17 cellular contexts compared by ENCODE assay signal in the genomic region with DNA sequence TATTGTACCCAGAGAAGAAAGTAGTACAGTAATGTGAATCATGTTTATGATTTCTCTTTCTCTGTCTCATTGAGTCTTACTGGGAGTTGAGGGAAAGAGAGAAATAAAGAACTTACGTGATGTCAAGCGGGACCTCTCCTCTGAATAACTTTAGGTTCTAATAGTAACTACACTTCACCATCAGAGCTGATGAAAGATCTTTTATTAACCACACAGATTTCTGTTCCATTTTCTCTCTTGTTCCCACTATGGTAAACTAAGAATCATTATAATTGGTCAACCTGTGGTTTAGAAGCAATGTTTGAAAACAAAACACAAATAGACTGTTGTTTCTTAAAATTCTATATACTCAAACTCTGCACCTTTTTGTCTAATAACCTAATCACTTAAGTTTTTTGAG.
DNase-seq lines count a peak whose midpoint lies in the region; ATAC-seq, FAIRE-seq and TF ChIP-seq lines count a peak whose summit lies in the region.
"Had no signal": no experiment of that assay in that cellular context is flagged by ENCODE, and none has a peak within 500 bp of the region (broad histone marks: within the 10 kb centered on the region; RNA-seq: fewer than 3 reads in every experiment).

No MANE protein-coding gene starts in this region.

- H3K27me3 ChIP-seq in GM12878 (replicated peaks in 1 of 2; ENCODE audit: control insufficient read depth in 2 of 2, insufficient read depth in 2 of 2, low read length in 1 of 2): no peaks in the 10 kb centered on the region
- no peaks in the 10 kb centered on the region for H3K27me3 ChIP-seq in Caco-2 (replicated peaks; ENCODE audit: control insufficient read depth, insufficient read depth, low read length)
- no peaks in the 10 kb centered on the region for H3K27me3 ChIP-seq in tibial nerve
- no peaks in the 10 kb centered on the region for H3K27me3 ChIP-seq in esophagus squamous epithelium
- H3K27me3 ChIP-seq: adrenal gland had no signal

- H4K20me1 ChIP-seq in GM12878 (ENCODE audit: control insufficient read depth, insufficient read depth): no peaks in the 10 kb centered on the region

- H3K27me3 Mint-ChIP-seq in activated naive CD8-positive, alpha-beta T cell treated with anti-CD3 and anti-CD28 coated beads for 36 hours: no peaks in the 10 kb centered on the region
- no peaks in the 10 kb centered on the region for H3K27me3 Mint-ChIP-seq in Caco-2 (ENCODE audit: insufficient read depth, unreplicated experiment)
- H3K27me3 Mint-ChIP-seq: activated CD4-positive, alpha-beta memory T cell treated with anti-CD3 and anti-CD28 coated beads for 36 hours; B cell had no signal

- no peak for TF ChIP-seq POLR2A in GM12878 (IDR thresholded peaks at IDR 0.05; ENCODE audit: low read depth, low read length)
- TF ChIP-seq POLR2A in tibial nerve (IDR thresholded peaks at IDR 0.05): no peak
- TF ChIP-seq POLR2A in esophagus squamous epithelium (IDR thresholded peaks at IDR 0.05): no peak

- BruUV-seq in GM12878 (replicated peaks; lab: Mats Ljungman, UMichigan) (no TSS peak), Caco-2 (replicated peaks; lab: Mats Ljungman, UMichigan) (no TSS peak)

- SMC1A ChIA-PET in GM12878 (lab: Charles Lee; ENCODE audit: uncharacterized antibody, unreplicated experiment): interaction anchor here (3.1 kb wide), 1 partner anchor 11 kb away, joined by 31 read pairs; no protein-coding TSS in a partner anchor

- ATAC-seq in GM18909 (IDR thresholded peaks at IDR 0.05; ENCODE audit: poor library complexity, unreplicated experiment) (peak; percentile 61), GM21515 (IDR thresholded peaks at IDR 0.05; ENCODE audit: unreplicated experiment) (peak; percentile 62), HG02973 (IDR thresholded peaks at IDR 0.05; ENCODE audit: unreplicated experiment) (peak; percentile 71), GM12878 (peak; percentile 88)

- no peak overlapping the region for H3K9ac ChIP-seq in GM12878 (ENCODE audit: control insufficient read depth, insufficient read depth, low read length)

- CTCF ChIA-PET in GM12878 (lab: Yijun Ruan, JAX) (interaction anchor here (2.1 to 3.9 kb wide), 3 partner anchors 11 to 524 kb away, joined by 7 to 44 read pairs (median 7); no protein-coding TSS in a partner anchor), Caco-2 (lab: Charles Lee) (no interaction called here)

- intact Hi-C loops in GM12878 (cut with micrococcal nuclease; ENCODE audit: unreplicated experiment): no loop called here
- intact Hi-C loops in Caco-2 (cut with micrococcal nuclease; ENCODE audit: unreplicated experiment): no loop called here
- intact Hi-C loops in esophagus squamous epithelium (cut with DNase I): no loop called here

- peaks cover 8% of the 10 kb centered on the region for H3K36me3 Mint-ChIP-seq in activated naive CD8-positive, alpha-beta T cell treated with anti-CD3 and anti-CD28 coated beads for 36 hours
- no peaks in the 10 kb centered on the region for H3K36me3 Mint-ChIP-seq in Caco-2 (ENCODE audit: insufficient read depth, unreplicated experiment)

- H3K4me1 ChIP-seq in GM12878 (ENCODE audit: control insufficient read depth, insufficient read depth, low read length): peaks cover 14% of the 10 kb centered on the region
- H3K4me1 ChIP-seq in Caco-2: no peaks in the 10 kb centered on the region
- H3K4me1 ChIP-seq in tibial nerve: no peaks in the 10 kb centered on the region
- H3K4me1 ChIP-seq in esophagus squamous epithelium: no peaks in the 10 kb centered on the region
- H3K4me1 ChIP-seq: adrenal gland had no signal

- FAIRE-seq in GM12878 (lab: Jason Lieb, UNC): peak; percentile 77

- no peaks in the 10 kb centered on the region for H3K9me3 Mint-ChIP-seq in activated naive CD8-positive, alpha-beta T cell treated with anti-CD3 and anti-CD28 coated beads for 36 hours
- H3K9me3 Mint-ChIP-seq in Caco-2 (ENCODE audit: unreplicated experiment): no peaks in the 10 kb centered on the region
- H3K9me3 Mint-ChIP-seq: activated CD4-positive, alpha-beta memory T cell treated with anti-CD3 and anti-CD28 coated beads for 36 hours; immature natural killer cell; nephron progenitor cell had no signal

- no peaks in the 10 kb centered on the region for H3K79me2 ChIP-seq in GM12878 (ENCODE audit: control insufficient read depth, insufficient read depth, low read length)

- 88% methylated on average over 2 of the region's 2 CpGs for WGBS in GM12878 (ENCODE audit: insufficient coverage, insufficient replicate concordance, low lambda C conversion rate, missing lambda C conversion rate)
- 95 to 99% methylated on average over 2 of the region's 2 CpGs for WGBS in tibial nerve, 2 donors
- WGBS in esophagus squamous epithelium, 2 donors: 93 to 100% methylated on average over 2 of the region's 2 CpGs

- H2AFZ ChIP-seq in GM12878 (ENCODE audit: control insufficient read depth, low read depth, low read length): no peak overlapping the region

- no peak overlapping the region for H3K4me3 ChIP-seq in GM12878
- no peak overlapping the region for H3K4me3 ChIP-seq in Caco-2 (ENCODE audit: low read depth, low read length)
- H3K4me3 ChIP-seq in tibial nerve: no peak overlapping the region
- no peak overlapping the region for H3K4me3 ChIP-seq in esophagus squamous epithelium
- H3K4me3 ChIP-seq: adrenal gland had no signal

- no peak overlapping the region for H3K27ac Mint-ChIP-seq in activated naive CD8-positive, alpha-beta T cell treated with anti-CD3 and anti-CD28 coated beads for 36 hours
- H3K27ac Mint-ChIP-seq in Caco-2 (ENCODE audit: unreplicated experiment): no peak overlapping the region
- H3K27ac Mint-ChIP-seq: activated CD4-positive, alpha-beta memory T cell treated with anti-CD3 and anti-CD28 coated beads for 36 hours; B cell; immature natural killer cell; nephron progenitor cell had no signal

- POLR2A ChIA-PET in GM12878 (lab: Charles Lee) (no interaction called here), Caco-2 (lab: Charles Lee) (no interaction called here)

- DNase-seq in GM12878 (ENCODE audit: low read depth, low spot score) (no peak), Caco-2 (no peak), tibial nerve (ENCODE audit: low spot score in 2 of 2) (no peak), esophagus squamous epithelium (lab: John Stamatoyannopoulos, UW) (no peak)
- DNase-seq in activated naive CD8-positive, alpha-beta T cell treated with anti-CD3 and anti-CD28 coated beads for 36 hours: no peak
- DNase-seq: activated CD4-positive, alpha-beta memory T cell treated with anti-CD3 and anti-CD28 coated beads for 36 hours; adrenal gland; DMS 273 treated with DMSO at 0.1 percent for 48 hours; immature natural killer cell; mammary epithelial cell; nephron progenitor cell; SIG-M5; stimulated activated CD4-positive, alpha-beta T cell treated with anti-CD3 and anti-CD28 coated beads, Interleukin-15, amount 100 ng/mL, for 24 hours had no signal

- H3K36me3 ChIP-seq in GM12878 (ENCODE audit: control insufficient read depth in 2 of 2, insufficient read depth in 2 of 2, low read length in 1 of 2): no peaks in the 10 kb centered on the region
- H3K36me3 ChIP-seq in Caco-2 (ENCODE audit: control insufficient read depth, insufficient read depth, low read length): no peaks in the 10 kb centered on the region
- no peaks in the 10 kb centered on the region for H3K36me3 ChIP-seq in tibial nerve
- H3K36me3 ChIP-seq in esophagus squamous epithelium: peaks cover 0 to 14% (median 0%) of the 10 kb centered on the region in 3 donors
- H3K36me3 ChIP-seq: adrenal gland had no signal

- H3K4me2 ChIP-seq in GM12878 (ENCODE audit: control insufficient read depth, insufficient read depth): peak overlapping the region; percentile 60

- no peak for TF ChIP-seq RAD21 in GM12878 (IDR thresholded peaks at IDR 0.05; ENCODE audit: insufficient read depth, low read depth, low read length)

- no peak overlapping the region for H3K27ac ChIP-seq in GM12878 (ENCODE audit: control insufficient read depth, insufficient read depth)
- H3K27ac ChIP-seq in tibial nerve: no peak overlapping the region
- H3K27ac ChIP-seq in esophagus squamous epithelium: no peak overlapping the region
- H3K27ac ChIP-seq: adrenal gland had no signal

- H3K4me1 Mint-ChIP-seq in activated naive CD8-positive, alpha-beta T cell treated with anti-CD3 and anti-CD28 coated beads for 36 hours: peaks cover 9% of the 10 kb centered on the region
- H3K4me1 Mint-ChIP-seq in Caco-2 (ENCODE audit: low read depth, unreplicated experiment): no peaks in the 10 kb centered on the region
- H3K4me1 Mint-ChIP-seq: B cell, immature natural killer cell had no signal

- no peak overlapping the region for H3K4me3 Mint-ChIP-seq in activated naive CD8-positive, alpha-beta T cell treated with anti-CD3 and anti-CD28 coated beads for 36 hours
- H3K4me3 Mint-ChIP-seq in Caco-2 (ENCODE audit: unreplicated experiment): no peak overlapping the region
- H3K4me3 Mint-ChIP-seq: activated CD4-positive, alpha-beta memory T cell treated with anti-CD3 and anti-CD28 coated beads for 36 hours; B cell; immature natural killer cell; nephron progenitor cell had no signal

- TF ChIP-seq EP300 in GM12878 (IDR thresholded peaks at IDR 0.05; ENCODE audit: borderline replicate concordance in 1 of 2, control insufficient read depth in 1 of 2, low read depth in 2 of 2, low read length in 2 of 2) (no peak), tibial nerve (IDR thresholded peaks at IDR 0.05) (no peak)

- TF ChIP-seq CTCF in GM12878 (IDR thresholded peaks at IDR 0.05 in 2 of 3, conservative IDR thresholded peaks at IDR 0.05 in 1 of 3; ENCODE audit: control insufficient read depth in 2 of 3, extremely low read depth in 1 of 3, insufficient read depth in 1 of 3, low read depth in 3 of 3, low read length in 3 of 3) (no peak), Caco-2 (IDR thresholded peaks at IDR 0.05; ENCODE audit: insufficient read depth in 1 of 2, low read depth in 1 of 2, low read length in 1 of 2, severe bottlenecking in 1 of 2, unreplicated experiment in 1 of 2) (no peak), tibial nerve (IDR thresholded peaks at IDR 0.05) (no peak), esophagus squamous epithelium (IDR thresholded peaks at IDR 0.05) (no peak)

- H3K9me3 ChIP-seq in GM12878 (replicated peaks; ENCODE audit: control insufficient read depth, insufficient read depth, low read length): no peaks in the 10 kb centered on the region
- H3K9me3 ChIP-seq in Caco-2: no peaks in the 10 kb centered on the region
- H3K9me3 ChIP-seq in tibial nerve: no peaks in the 10 kb centered on the region
- no peaks in the 10 kb centered on the region for H3K9me3 ChIP-seq in esophagus squamous epithelium
- H3K9me3 ChIP-seq: adrenal gland had no signal

- RAD21 ChIA-PET in GM12878 (lab: Charles Lee; ENCODE audit: unreplicated experiment): interaction anchor here (1.1 to 1.9 kb wide), 4 partner anchors 9 to 168 kb away, joined by 3 to 6 read pairs (median 4); no protein-coding TSS in a partner anchor

- in situ Hi-C loops in GM12878 (cut with MboI): no loop called here

TF ChIP-seq in GM12878, 131 proteins besides CTCF, POLR2A, EP300 and RAD21 (continues in another document):
- TF ChIP-seq NFIC (IDR thresholded peaks at IDR 0.05; ENCODE audit: low read depth, low read length) (0 out of 2 replicates have a peak, but pooled peaks have one; percentile 13), RUNX3 (IDR thresholded peaks at IDR 0.05; ENCODE audit: low read length) (peak; percentile 53), SIN3A (IDR thresholded peaks at IDR 0.05; ENCODE audit: low read depth, low read length) (no peak), ATF7 (IDR thresholded peaks at IDR 0.05; ENCODE audit: low read depth) (peak; percentile 38), BCL11A (IDR thresholded peaks at IDR 0.05; ENCODE audit: low read depth, low read length) (0 out of 2 replicates have a peak, but pooled peaks have one; percentile 15)
